In genomic region chr5:6482735-6483134, GRCh38 we compare ENCODE assay signal across 20 cellular contexts. TPM values are rescaled to one million over a fixed set of nuclear protein-coding genes. Genes with fewer than 3 reads are reported as not detected.
DNase-seq lines count a peak whose midpoint lies in the region; ATAC-seq and TF ChIP-seq lines count a peak whose summit lies in the region.
"Had no signal": no experiment of that assay in that cellular context is flagged by ENCODE, and none has a peak within 500 bp of the region (broad histone marks: within the 10 kb centered on the region; RNA-seq: fewer than 3 reads in every experiment).

No MANE protein-coding gene starts in this region.

- peak overlapping the region; percentile 66 for H3K4me2 ChIP-seq in KMS-11
- H3K4me2 ChIP-seq: A549 had no signal

- H3K9me3 ChIP-seq in A673 (ENCODE audit: low read depth, low read length, poor library complexity, severe bottlenecking), result no peaks in the 10 kb centered on the region
- H3K9me3 ChIP-seq: A549, BE2C, Caco-2 had no signal

- BruUV-seq in A673 (replicated peaks; lab: Mats Ljungman, UMichigan), result no TSS peak

- peak; percentile 23 for DNase-seq in NCI-H510A treated with DMSO at 0.1 percent for 48 hours (lab: John Stamatoyannopoulos, UW)
- no peak for DNase-seq in NCI-H510A (lab: John Stamatoyannopoulos, UW)
- DNase-seq in NCI-H345 (lab: John Stamatoyannopoulos, UW), result peak; percentile 46
- no peak for DNase-seq in memory B cell (ENCODE audit: low spot score in 2 of 2)
- no peak for DNase-seq in A673 (ENCODE audit: low spot score)
- DNase-seq: BE2C, Caco-2, IMR-90, MV-4-11, NCI-H1105 treated with DMSO at 0.1 percent for 48 hours, NCI-H1694 treated with DMSO at 0.1 percent for 48 hours, NCI-H446, NCI-H774, SW 1271, T-helper 2 cell had no signal

- no peaks in the 10 kb centered on the region for H3K9me3 Mint-ChIP-seq in memory B cell

- H3K36me3 ChIP-seq in KMS-11 (ENCODE audit: insufficient read depth) (no peaks in the 10 kb centered on the region), A673 (ENCODE audit: insufficient read depth, low read length, poor library complexity, severe bottlenecking) (no peaks in the 10 kb centered on the region)
- H3K36me3 ChIP-seq: BE2C had no signal

- ATAC-seq in memory B cell (ENCODE audit: low read depth) (no peak), GM21390 (IDR thresholded peaks at IDR 0.05; ENCODE audit: unreplicated experiment) (no peak)
- ATAC-seq: A549, Right ventricle myocardium inferior had no signal

- H2AFZ ChIP-seq in KMS-11 (ENCODE audit: low read depth), result no peak overlapping the region

- no peak overlapping the region for H3K4me3 Mint-ChIP-seq in memory B cell

- H3K4me3 ChIP-seq in KMS-11 (IDR thresholded peaks at IDR 0.05; ENCODE audit: insufficient read depth, low read depth, low read length) (no peak overlapping the region), A673 (ENCODE audit: low read depth, low read length, poor library complexity, severe bottlenecking) (no peak overlapping the region)
- H3K4me3 ChIP-seq: A549, SK-N-MC had no signal

- peaks cover 3% of the 10 kb centered on the region for H3K27me3 Mint-ChIP-seq in memory B cell

- intact Hi-C loops in A673 (cut with micrococcal nuclease; ENCODE audit: unreplicated experiment), result no loop called here

- POLR2A ChIA-PET in A673 (lab: Charles Lee; ENCODE audit: low non-redundant PET), result no interaction called here

- H3K27me3 ChIP-seq in KMS-11 (ENCODE audit: insufficient read depth, low read depth), result no peaks in the 10 kb centered on the region
- H3K27me3 ChIP-seq in A673 (replicated peaks; ENCODE audit: insufficient read depth, low read depth, low read length, poor library complexity), result peaks cover 2% of the 10 kb centered on the region
- H3K27me3 ChIP-seq: BE2C had no signal

- H3K27ac Mint-ChIP-seq in memory B cell, result peak overlapping the region; percentile 90

- TF ChIP-seq CTCF in KMS-11 (conservative IDR thresholded peaks at IDR 0.05; ENCODE audit: low read depth, low read length) (no peak), A673 (conservative IDR thresholded peaks at IDR 0.05; ENCODE audit: low read depth, low read length) (no peak)

- H4K20me1 ChIP-seq in KMS-11 (ENCODE audit: insufficient read depth), result no peaks in the 10 kb centered on the region

- H3K9ac ChIP-seq in KMS-11, result peak overlapping the region; percentile 90

- peaks cover 98% of the 10 kb centered on the region for H3K4me1 ChIP-seq in KMS-11 (ENCODE audit: low read depth, poor library complexity, severe bottlenecking)
- H3K4me1 ChIP-seq in A673 (ENCODE audit: insufficient read depth, low read length, poor library complexity, severe bottlenecking), result peaks cover 8% of the 10 kb centered on the region
- H3K4me1 ChIP-seq: A549, Caco-2 had no signal

- H3K36me3 Mint-ChIP-seq in memory B cell, result no peaks in the 10 kb centered on the region

- H3K27ac ChIP-seq in KMS-11 (peak overlapping the region; percentile 99), A673 (ENCODE audit: low read depth, low read length, poor library complexity, severe bottlenecking) (no peak overlapping the region)
- H3K27ac ChIP-seq: A549, SK-N-MC had no signal

- peaks cover 35% of the 10 kb centered on the region for H3K4me1 Mint-ChIP-seq in memory B cell

- CTCF ChIA-PET in A673 (lab: Charles Lee), result no interaction called here

- peaks cover 75% of the 10 kb centered on the region for H3K79me2 ChIP-seq in KMS-11 (ENCODE audit: insufficient read depth, low read depth)

RNA-seq across cellular contexts. Expression of gene UBE2QL1, which starts 34.1 kb away (rescaled TPM):
- 0.74 and 2.6 TPM in 2 replicates for total RNA-seq in A673 (2021)
- total RNA-seq: Caco-2, IMR-90 had no signal

Comparison
In these comparisons a context has a peak if more than half of its experiments do, and no peak if none do; other contexts are left out.
1. DNase-seq: peak in NCI-H510A treated with DMSO at 0.1 percent for 48 hours (single experiment) and NCI-H345 (single experiment); none in NCI-H510A (single experiment), memory B cell (0 of 2) and A673 (single experiment).